ENCODE assay signal across 13 cellular contexts in the genomic region with DNA sequence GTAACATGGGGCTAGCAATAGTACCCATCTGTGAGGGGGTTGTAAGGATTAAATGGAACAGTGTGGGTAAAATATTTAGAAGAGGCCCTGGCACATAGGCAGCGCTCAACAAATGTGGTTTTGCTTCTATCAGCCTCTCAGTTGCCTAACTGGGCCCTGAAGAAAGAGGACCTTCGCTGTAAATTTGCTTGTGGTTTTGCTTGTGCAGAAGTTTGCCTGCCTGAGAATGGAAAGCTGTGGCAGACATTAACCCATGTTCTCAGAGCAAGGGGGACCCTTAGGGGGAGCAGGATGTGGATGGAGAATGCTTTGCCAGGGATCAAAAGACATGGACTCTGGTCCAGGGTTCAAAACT.
DNase-seq lines count a peak whose midpoint lies in the region; ATAC-seq and TF ChIP-seq lines count a peak whose summit lies in the region.
"Had no signal": no experiment of that assay in that cellular context is flagged by ENCODE, and none has a peak within 500 bp of the region (broad histone marks: within the 10 kb centered on the region; RNA-seq: fewer than 3 reads in every experiment).

No MANE protein-coding gene starts in this region.

- no peak for TF ChIP-seq CTCF in GM12865 (IDR thresholded peaks at IDR 0.05; ENCODE audit: insufficient read depth, low read depth, low read length, missing control alignments)
- TF ChIP-seq CTCF in breast epithelium (IDR thresholded peaks at IDR 0.05): no peak

- DNase-seq in GM12865 (ENCODE audit: low read depth): peak; percentile 59
- peak; percentile 60 for DNase-seq in NOMO-1 treated with DMSO at 0.1 percent for 48 hours (lab: John Stamatoyannopoulos, UW; ENCODE audit: unreplicated experiment)
- DNase-seq in breast epithelium (ENCODE audit: low spot score in 2 of 2): no peak
- no peak for DNase-seq in mesenteric fat pad (ENCODE audit: low spot score)
- no peak for DNase-seq in stimulated activated naive CD4-positive, alpha-beta T cell (lab: John Stamatoyannopoulos, UW)
- no peak for DNase-seq in activated CD4-positive, alpha-beta T cell treated with anti-CD3 and anti-CD28 coated beads, Interleukin-2, amount 50 U/mL, for 1 hour
- DNase-seq: activated gamma-delta T cell, NCI-H1092 treated with DMSO at 0.1 percent for 48 hours, PC-3, WERI-Rb-1 had no signal

- no peaks in the 10 kb centered on the region for H3K9me3 ChIP-seq in breast epithelium

- H3K27ac ChIP-seq in breast epithelium: no peak overlapping the region
- H3K27ac ChIP-seq: coronary artery, WERI-Rb-1 had no signal

- H3K27me3 ChIP-seq in breast epithelium: no peaks in the 10 kb centered on the region

- H3K36me3 ChIP-seq in breast epithelium: no peaks in the 10 kb centered on the region
- H3K36me3 ChIP-seq: WERI-Rb-1 had no signal

- no peaks in the 10 kb centered on the region for H3K4me1 ChIP-seq in breast epithelium

- intact Hi-C loops in breast epithelium (cut with DNase I; ENCODE audit: low total_unique reads): no loop called here

- ATAC-seq in GM19397 (IDR thresholded peaks at IDR 0.05; ENCODE audit: unreplicated experiment): peak; percentile 69
- peak; percentile 64 for ATAC-seq in HG02884 (IDR thresholded peaks at IDR 0.05; ENCODE audit: unreplicated experiment)
- ATAC-seq: PC-3 had no signal

- H3K4me3 ChIP-seq in GM12865 (ENCODE audit: low read depth, low read length): no peak overlapping the region
- no peak overlapping the region for H3K4me3 ChIP-seq in breast epithelium
- H3K4me3 ChIP-seq: coronary artery had no signal

- TF ChIP-seq POLR2A in breast epithelium (IDR thresholded peaks at IDR 0.05): no peak

Comparison
In these comparisons a context has a peak if more than half of its experiments do, and no peak if none do; other contexts are left out.
1. DNase-seq: peak in GM12865 (single experiment) and NOMO-1 treated with DMSO at 0.1 percent for 48 hours (single experiment); none in breast epithelium (0 of 2), mesenteric fat pad (single experiment), stimulated activated naive CD4-positive, alpha-beta T cell (0 of 6) and activated CD4-positive, alpha-beta T cell treated with anti-CD3 and anti-CD28 coated beads, Interleukin-2, amount 50 U/mL, for 1 hour (single experiment).